28 cellular contexts compared by ENCODE assay signal in genomic region chr6:30113377-30113759, GRCh38. TPM values are rescaled to one million over a fixed set of nuclear protein-coding genes. Genes with fewer than 3 reads are reported as not detected.
DNase-seq lines count a peak whose midpoint lies in the region; ATAC-seq, FAIRE-seq and TF ChIP-seq lines count a peak whose summit lies in the region.
"Had no signal": no experiment of that assay in that cellular context is flagged by ENCODE, and none has a peak within 500 bp of the region (broad histone marks: within the 10 kb centered on the region; RNA-seq: fewer than 3 reads in every experiment).

No MANE protein-coding gene starts in this region.

- H3K9me2 ChIP-seq in PC-9 (ENCODE audit: insufficient read depth): no peaks in the 10 kb centered on the region

- H3K9me3 Mint-ChIP-seq in CD4-positive, alpha-beta memory T cell: no peaks in the 10 kb centered on the region
- H3K9me3 Mint-ChIP-seq: activated B cell treated with CpG ODN at 0.5 μM for 24 hours; dendritic cell treated with granulocyte-macrophage colony-stimulating factor and Interleukin-4, amounts not matched to agents 40 ng/mL and 50 ng/mL, for 4 days had no signal

- no peaks in the 10 kb centered on the region for H3K9me3 ChIP-seq in PC-9 (ENCODE audit: insufficient read depth, low read depth)
- H3K9me3 ChIP-seq in muscle layer of duodenum (ENCODE audit: control insufficient read depth in 1 of 2, low read length in 2 of 2): no peaks in the 10 kb centered on the region
- H3K9me3 ChIP-seq in CD4-positive, alpha-beta memory T cell (ENCODE audit: control insufficient read depth in 1 of 2, low read length in 2 of 2): no peaks in the 10 kb centered on the region
- no peaks in the 10 kb centered on the region for H3K9me3 ChIP-seq in gastroesophageal sphincter
- H3K9me3 ChIP-seq: uterus had no signal

- no peaks in the 10 kb centered on the region for H4K20me1 ChIP-seq in PC-9 (ENCODE audit: insufficient read depth)

- POLR2A ChIA-PET in PC-9 (lab: Charles Lee; ENCODE audit: unreplicated experiment): no interaction called here
- POLR2A ChIA-PET in CD4-positive, alpha-beta memory T cell (lab: Charles Lee; ENCODE audit: partially characterized antibody): no interaction called here

- peak overlapping the region; percentile 58; the same call in 1 of the 2 replicates for H2AFZ ChIP-seq in PC-9

- peaks cover 30 to 39% of the 10 kb centered on the region in 2 donors for H3K27me3 Mint-ChIP-seq in CD4-positive, alpha-beta memory T cell

- H3K4me2 ChIP-seq in PC-9: peak overlapping the region; percentile 71

- no peaks in the 10 kb centered on the region for H3K27me3 ChIP-seq in PC-9 (ENCODE audit: insufficient read depth, low read depth)
- H3K27me3 ChIP-seq in muscle layer of duodenum (ENCODE audit: low read depth, low read length): peaks cover 21% of the 10 kb centered on the region
- H3K27me3 ChIP-seq in CD4-positive, alpha-beta memory T cell (ENCODE audit: insufficient read depth, low read length): peaks cover 7% of the 10 kb centered on the region
- peaks cover 81% of the 10 kb centered on the region for H3K27me3 ChIP-seq in gastroesophageal sphincter

- H3K36me3 Mint-ChIP-seq in CD4-positive, alpha-beta memory T cell: no peaks in the 10 kb centered on the region

- no peak overlapping the region for H3K4me3 Mint-ChIP-seq in CD4-positive, alpha-beta memory T cell
- H3K4me3 Mint-ChIP-seq: activated B cell treated with CpG ODN at 0.5 μM for 24 hours; dendritic cell treated with granulocyte-macrophage colony-stimulating factor and Interleukin-4, amounts not matched to agents 40 ng/mL and 50 ng/mL, for 4 days had no signal

- H3K27ac ChIP-seq in PC-9: peak overlapping the region; percentile 86
- peak overlapping the region; percentile 40 for H3K27ac ChIP-seq in muscle layer of duodenum (ENCODE audit: low read length)
- H3K27ac ChIP-seq in CD4-positive, alpha-beta memory T cell (ENCODE audit: low read depth, low read length): no peak overlapping the region
- no peak overlapping the region for H3K27ac ChIP-seq in gastroesophageal sphincter
- H3K27ac ChIP-seq: C4-2B, uterus had no signal

- peak overlapping the region; percentile 61 for H3K4me3 ChIP-seq in PC-9
- no peak overlapping the region for H3K4me3 ChIP-seq in muscle layer of duodenum (ENCODE audit: low read depth in 1 of 2, low read length in 2 of 2)
- H3K4me3 ChIP-seq in CD4-positive, alpha-beta memory T cell (ENCODE audit: low read length in 2 of 2): no peak overlapping the region
- no peak overlapping the region for H3K4me3 ChIP-seq in gastroesophageal sphincter
- H3K4me3 ChIP-seq: K562, uterus had no signal

- TF ChIP-seq POLR2A in GM12891 (IDR thresholded peaks at IDR 0.05; ENCODE audit: low read depth, low read length) (no peak), gastroesophageal sphincter (IDR thresholded peaks at IDR 0.05) (no peak)

- H3K36me3 ChIP-seq in PC-9 (ENCODE audit: low read depth): no peaks in the 10 kb centered on the region; the same call in 1 of the 2 replicates
- no peaks in the 10 kb centered on the region for H3K36me3 ChIP-seq in muscle layer of duodenum (ENCODE audit: control insufficient read depth in 1 of 2, insufficient read depth in 2 of 2, low read length in 2 of 2)
- H3K36me3 ChIP-seq in CD4-positive, alpha-beta memory T cell (ENCODE audit: insufficient read depth, low read length): no peaks in the 10 kb centered on the region
- no peaks in the 10 kb centered on the region for H3K36me3 ChIP-seq in gastroesophageal sphincter
- H3K36me3 ChIP-seq: uterus had no signal

- H3K4me1 Mint-ChIP-seq in CD4-positive, alpha-beta memory T cell: peaks cover 0 to 6% (median 3%) of the 10 kb centered on the region in 4 donors
- H3K4me1 Mint-ChIP-seq: activated B cell treated with CpG ODN at 0.5 μM for 24 hours had no signal

- ATAC-seq in GM19397 (IDR thresholded peaks at IDR 0.05; ENCODE audit: unreplicated experiment) (peak; percentile 38), gastroesophageal sphincter (no peak)
- ATAC-seq: K562 had no signal

- 33 to 64% methylated on average over 1 of the region's 1 CpG for WGBS in gastroesophageal sphincter (ENCODE audit: low coverage in 1 of 2), 2 donors

- H3K79me2 ChIP-seq in PC-9 (ENCODE audit: low read depth): peaks cover 42% of the 10 kb centered on the region

- no peak for TF ChIP-seq CTCF in PC-9 (conservative IDR thresholded peaks at IDR 0.05)
- TF ChIP-seq CTCF in gastroesophageal sphincter (IDR thresholded peaks at IDR 0.05): no peak

- intact Hi-C loops in PC-9 (cut with micrococcal nuclease; ENCODE audit: unreplicated experiment): no loop called here
- intact Hi-C loops in CD4-positive, alpha-beta memory T cell (cut with micrococcal nuclease): no loop called here

- H3F3A ChIP-seq in PC-9 (ENCODE audit: insufficient read depth, low read depth): peaks cover 37% of the 10 kb centered on the region

- H3K4me1 ChIP-seq in PC-9 (replicated peaks; ENCODE audit: insufficient read depth): peaks cover 72% of the 10 kb centered on the region
- no peaks in the 10 kb centered on the region for H3K4me1 ChIP-seq in muscle layer of duodenum (ENCODE audit: control insufficient read depth in 1 of 2, insufficient read depth in 2 of 2, low read length in 2 of 2)
- no peaks in the 10 kb centered on the region for H3K4me1 ChIP-seq in CD4-positive, alpha-beta memory T cell (ENCODE audit: insufficient read depth, low read length)
- H3K4me1 ChIP-seq in gastroesophageal sphincter: no peaks in the 10 kb centered on the region
- H3K4me1 ChIP-seq: uterus had no signal

- no TSS peak for BruUV-seq in PC-9 (replicated peaks; lab: Mats Ljungman, UMichigan)

- CTCF ChIA-PET in PC-9 (lab: Charles Lee): no interaction called here
- CTCF ChIA-PET in CD4-positive, alpha-beta memory T cell (lab: Charles Lee; ENCODE audit: partially characterized antibody): interaction anchor here (2.4 kb wide), 1 partner anchor 10 kb away, joined by 10 read pairs; no protein-coding TSS in a partner anchor

- no peak overlapping the region for H3K27ac Mint-ChIP-seq in CD4-positive, alpha-beta memory T cell
- H3K27ac Mint-ChIP-seq: activated B cell treated with CpG ODN at 0.5 μM for 24 hours; dendritic cell treated with granulocyte-macrophage colony-stimulating factor and Interleukin-4, amounts not matched to agents 40 ng/mL and 50 ng/mL, for 4 days had no signal

- DNase-seq in GM12891 (ENCODE audit: insufficient read length, low spot score) (no peak), PC-9 (no peak), NCI-H526 treated with DMSO at 0.1 percent for 48 hours (lab: John Stamatoyannopoulos, UW) (no peak), HPDE6-E6E7 (ENCODE audit: extremely low spot score) (no peak)
- DNase-seq in CD4-positive, alpha-beta memory T cell: no peak
- DNase-seq: activated B cell treated with CpG ODN at 0.5 μM for 24 hours; activated CD4-positive, alpha-beta T cell treated with anti-CD3 and anti-CD28 coated beads, Interleukin-2, amount 50 U/mL, for 48 hours; activated CD8-positive, alpha-beta memory T cell treated with anti-CD3 and anti-CD28 coated beads, Interleukin-2, amount 50 U/mL, for 4 hours; activated naive CD4-positive, alpha-beta T cell treated with anti-CD3 and anti-CD28 coated beads, Interleukin-2, amount 50 U/mL, for 16 hours; aorta; NCI-H1436; occipital lobe; SHP77 treated with DMSO at 0.1 percent for 48 hours; SW 1271; uterus had no signal

- FAIRE-seq in GM12891 (lab: Jason Lieb, UNC): no peak
- FAIRE-seq: D721Med, K562 had no signal

- TF ChIP-seq EP300 in gastroesophageal sphincter (IDR thresholded peaks at IDR 0.05): no peak

TF ChIP-seq in GM12891, 5 proteins besides CTCF, POLR2A, EP300 and RAD21:
- TF ChIP-seq SPI1 (IDR thresholded peaks at IDR 0.05; ENCODE audit: low read depth, low read length) (0 out of 2 replicates have a peak, but pooled peaks have one; percentile 2), POU2F2 (IDR thresholded peaks at IDR 0.05; ENCODE audit: low read depth, low read length) (no peak)

RNA-seq across cellular contexts. Expression of gene TRIM31, which starts 0.5 kb away (rescaled TPM):
- 0.14 TPM for polyA plus RNA-seq in GM12891 (2012; ENCODE audit: low read depth, missing spikeins)
- total RNA-seq in PC-9 (2021) (not detected in 2 replicates), gastroesophageal sphincter (not detected)
- total RNA-seq in CD4-positive, alpha-beta memory T cell: under 1 TPM in 1 of 2 experiments, not detected in 1; 0.20 TPM
- polyA plus RNA-seq in CD4-positive, alpha-beta memory T cell: under 1 TPM; 0.11 to 0.21 TPM
- total RNA-seq: activated B cell treated with CpG ODN at 0.5 μM for 24 hours, aorta, cardiac septum, K562, kidney epithelial cell, lung microvascular endothelial cell, occipital lobe, skeletal muscle tissue, uterus had no signal
- polyA plus RNA-seq: K562 had no signal

RNA-seq across cellular contexts. Expression of gene TRIM40, which starts 22.6 kb away (rescaled TPM):
- not detected for polyA plus RNA-seq in GM12891 (2012; ENCODE audit: low read depth, missing spikeins)
- total RNA-seq in PC-9 (2021) (not detected in 2 replicates), gastroesophageal sphincter (not detected)
- total RNA-seq in CD4-positive, alpha-beta memory T cell: not detected
- polyA plus RNA-seq in CD4-positive, alpha-beta memory T cell: not detected
- total RNA-seq: activated B cell treated with CpG ODN at 0.5 μM for 24 hours, aorta, cardiac septum, Daoy, HT-29, K562, kidney epithelial cell, lung microvascular endothelial cell, occipital lobe, skeletal muscle tissue, uterus had no signal

RNA-seq across cellular contexts. Expression of gene RNF39, which starts 37.8 kb away (rescaled TPM):
- 0.14 TPM for polyA plus RNA-seq in GM12891 (2012; ENCODE audit: low read depth, missing spikeins)
- 7.3 and 7.5 TPM in 2 replicates for total RNA-seq in PC-9 (2021)
- total RNA-seq in CD4-positive, alpha-beta memory T cell: not detected
- polyA plus RNA-seq in CD4-positive, alpha-beta memory T cell: under 1 TPM in 1 of 2 donors, not detected in 1; 0.21 TPM
- total RNA-seq in gastroesophageal sphincter: under 1 TPM in 1 of 4 donors, not detected in 3; 0.49 TPM
- total RNA-seq: activated B cell treated with CpG ODN at 0.5 μM for 24 hours, aorta, cardiac septum, K562, lung microvascular endothelial cell, occipital lobe, skeletal muscle tissue had no signal
- polyA plus RNA-seq: K562 had no signal

RNA-seq across cellular contexts. Expression of gene PPP1R11, which starts 46.4 kb away (rescaled TPM):
- 22.0 TPM for polyA plus RNA-seq in GM12891 (2012; ENCODE audit: low read depth, missing spikeins)
- total RNA-seq in PC-9 (2021) (48.3 and 49.3 TPM in 2 replicates), gastroesophageal sphincter (10 to 100 TPM; 49.4 to 63.1 (median 57.5) TPM)
- total RNA-seq in CD4-positive, alpha-beta memory T cell: 10 to 100 TPM; 65.2 to 66.2 TPM
- 100 to 1,000 TPM; 114 to 134 TPM for polyA plus RNA-seq in CD4-positive, alpha-beta memory T cell

RNA-seq across cellular contexts. Expression of gene TRIM10, which starts 47.6 kb away (rescaled TPM):
- polyA plus RNA-seq in GM12891 (2012; ENCODE audit: low read depth, missing spikeins): not detected
- not detected in 2 replicates for total RNA-seq in PC-9 (2021)
- total RNA-seq in CD4-positive, alpha-beta memory T cell: not detected
- polyA plus RNA-seq in CD4-positive, alpha-beta memory T cell: not detected
- under 1 TPM in 1 of 4 donors, not detected in 3; 0.08 TPM for total RNA-seq in gastroesophageal sphincter
- total RNA-seq: activated B cell treated with CpG ODN at 0.5 μM for 24 hours, Daoy, kidney epithelial cell had no signal

Comparison
In these comparisons a context has a peak if more than half of its experiments do, and no peak if none do; other contexts are left out.
1. H3K27ac ChIP-seq: peak in PC-9 (single experiment) and muscle layer of duodenum (single experiment); none in CD4-positive, alpha-beta memory T cell (single experiment) and gastroesophageal sphincter (0 of 4).